Comparison of ENCODE assay signal across 25 cellular contexts in genomic region chr1:162008799-162009198, GRCh38. TPM values are rescaled to one million over a fixed set of nuclear protein-coding genes. Genes with fewer than 3 reads are reported as not detected.
"Had no signal": no experiment of that assay in that cellular context is flagged by ENCODE, and none has a peak within 500 bp of the region (broad histone marks: within the 10 kb centered on the region; RNA-seq: fewer than 3 reads in every experiment).

No MANE protein-coding gene starts in this region.

- DNase-seq: activated CD4-positive, alpha-beta memory T cell treated with anti-CD3 and anti-CD28 coated beads, Interleukin-2, amount 10 ng/mL, durations not matched to agents 7 days and 5 days; activated CD4-positive, alpha-beta T cell treated with anti-CD3 and anti-CD28 coated beads for 1 hour; activated CD4-positive, alpha-beta T cell treated with anti-CD3 and anti-CD28 coated beads, Interleukin-2, amount 10 ng/mL, durations not matched to agents 7 days and 5 days; activated CD8-positive, alpha-beta memory T cell treated with anti-CD3 and anti-CD28 coated beads, Interleukin-2, amount 50 U/mL, for 48 hours; activated gamma-delta T cell; activated naive CD4-positive, alpha-beta T cell treated with anti-CD3 and anti-CD28 coated beads, Interleukin-2, amount 50 U/mL, for 16 hours; activated T-cell treated with anti-CD3 and anti-CD28 coated beads, Interleukin-2, amount 50 U/mL, for 24 hours; amniotic stem cell; brain microvascular endothelial cell; dorsolateral prefrontal cortex; effector memory CD4-positive, alpha-beta T cell; erythroblast; gastrocnemius medialis; glutamatergic neuron; left ventricle myocardium inferior; mesendoderm; natural killer cell; right lobe of liver; stimulated activated CD4-positive, alpha-beta T cell treated with anti-CD3 and anti-CD28 coated beads, Interleukin-12 subunit alpha, Interleukin-12 subunit beta, amount 100 ng/mL, for 4 hours; stimulated activated CD4-positive, alpha-beta T cell treated with anti-CD3 and anti-CD28 coated beads, Interleukin-4, amount 100 ng/mL, for 1 hour; stimulated activated naive CD8-positive, alpha-beta T cell treated with anti-CD3 and anti-CD28 coated beads, Interleukin-15, Interleukin-2, amounts not matched to agents 100 U/mL and 50 U/mL, for 24 hours; thyroid gland had no signal

- H3K4me1 ChIP-seq: right lobe of liver, thyroid gland had no signal

- ATAC-seq: natural killer cell; right lobe of liver; stimulated activated naive CD8-positive, alpha-beta T cell treated with anti-CD3 and anti-CD28 coated beads, Interleukin-15, Interleukin-2, amounts not matched to agents 100 U/mL and 50 U/mL, for 24 hours had no signal

- FAIRE-seq: astrocyte had no signal

- H3K27me3 ChIP-seq: brain microvascular endothelial cell, right lobe of liver, thyroid gland had no signal

- H3K9me3 ChIP-seq: right lobe of liver, thyroid gland had no signal

- H3K27ac ChIP-seq: brain microvascular endothelial cell, right lobe of liver, thyroid gland had no signal

- H3K36me3 ChIP-seq: brain microvascular endothelial cell, gastrocnemius medialis, left ventricle myocardium inferior, right lobe of liver, thyroid gland had no signal

- H3K4me3 ChIP-seq: coronary artery, dorsolateral prefrontal cortex, gastrocnemius medialis, left ventricle myocardium inferior, lung, right lobe of liver, thyroid gland had no signal

RNA-seq across cellular contexts. Expression of gene OLFML2B, which starts 14.9 kb away (rescaled TPM):
- total RNA-seq: activated CD4-positive, alpha-beta memory T cell treated with anti-CD3 and anti-CD28 coated beads, Interleukin-2, amount 10 ng/mL, durations not matched to agents 7 days and 5 days; activated CD4-positive, alpha-beta T cell treated with anti-CD3 and anti-CD28 coated beads, Interleukin-2, amount 10 ng/mL, durations not matched to agents 7 days and 5 days had no signal
